ENCODE assay signal across 15 cellular contexts in genomic region chr10:126199221-126199998, GRCh38.
DNase-seq lines count a peak whose midpoint lies in the region; FAIRE-seq and TF ChIP-seq lines count a peak whose summit lies in the region.
"Had no signal": no experiment of that assay in that cellular context is flagged by ENCODE, and none has a peak within 500 bp of the region (broad histone marks: within the 10 kb centered on the region; RNA-seq: fewer than 3 reads in every experiment).

No MANE protein-coding gene starts in this region.

- no peak overlapping the region for H3K9ac ChIP-seq in kidney (ENCODE audit: low read length in 2 of 2)

- H3K4me1 ChIP-seq in osteoblast (ENCODE audit: insufficient read depth, low read length) = peaks cover 42% of the 10 kb centered on the region
- H3K4me1 ChIP-seq in Caco-2 = no peaks in the 10 kb centered on the region
- H3K4me1 ChIP-seq in kidney (ENCODE audit: control insufficient read depth in 1 of 2, insufficient read depth in 1 of 2, low read depth in 1 of 2, low read length in 2 of 2) = no peaks in the 10 kb centered on the region
- H3K4me1 ChIP-seq: lower lobe of right lung, prostate gland had no signal

- peak overlapping the region; percentile 47 for H3K4me2 ChIP-seq in osteoblast (ENCODE audit: insufficient read depth, low read length)

- no peak overlapping the region for H2AFZ ChIP-seq in osteoblast (ENCODE audit: low read length)

- no peaks in the 10 kb centered on the region for H3K36me3 ChIP-seq in bronchial epithelial cell (ENCODE audit: control insufficient read depth, insufficient read depth, low read length)
- peaks cover 11% of the 10 kb centered on the region for H3K36me3 ChIP-seq in osteoblast (ENCODE audit: insufficient read depth, low read length)
- no peaks in the 10 kb centered on the region for H3K36me3 ChIP-seq in Caco-2 (ENCODE audit: control insufficient read depth, insufficient read depth, low read length)
- H3K36me3 ChIP-seq in kidney (ENCODE audit: control insufficient read depth in 1 of 2, insufficient read depth in 2 of 2, low read length in 2 of 2) = no peaks in the 10 kb centered on the region
- H3K36me3 ChIP-seq: lower lobe of right lung, prostate gland had no signal

- FAIRE-seq in bronchial epithelial cell (lab: Jason Lieb, UNC) (no peak), kidney (lab: Jason Lieb, UNC) (no peak)

- H3K9me3 ChIP-seq in osteoblast (ENCODE audit: low read depth, low read length) = no peaks in the 10 kb centered on the region
- no peaks in the 10 kb centered on the region for H3K9me3 ChIP-seq in Caco-2
- H3K9me3 ChIP-seq in kidney (ENCODE audit: control insufficient read depth in 1 of 2, low read length in 2 of 2) = no peaks in the 10 kb centered on the region
- H3K9me3 ChIP-seq: lower lobe of right lung, prostate gland had no signal

- POLR2A ChIA-PET in Caco-2 (lab: Charles Lee) = no interaction called here

- H3K4me1 Mint-ChIP-seq in Caco-2 (ENCODE audit: low read depth, unreplicated experiment) (no peaks in the 10 kb centered on the region), immature natural killer cell (no peaks in the 10 kb centered on the region)
- H3K4me1 Mint-ChIP-seq: activated CD4-positive, alpha-beta T cell treated with anti-CD3 and anti-CD28 coated beads for 36 hours had no signal

- peaks cover 36% of the 10 kb centered on the region for H3K79me2 ChIP-seq in osteoblast (ENCODE audit: insufficient read depth, low read length)

- intact Hi-C loops in Caco-2 (cut with micrococcal nuclease; ENCODE audit: unreplicated experiment) = no loop called here
- intact Hi-C loops in kidney (cut with DNase I) = no loop called here

- no peak overlapping the region for H3K4me3 Mint-ChIP-seq in Caco-2 (ENCODE audit: unreplicated experiment)
- H3K4me3 Mint-ChIP-seq in immature natural killer cell = no peak overlapping the region
- H3K4me3 Mint-ChIP-seq: activated CD4-positive, alpha-beta T cell treated with anti-CD3 and anti-CD28 coated beads for 36 hours; activated T-helper 17 cell treated with anti-CD3 and anti-CD28 coated beads, Interleukin-2, amount 50 U/mL, for 72 hours; IgD-negative memory B cell; type B pancreatic cell had no signal

- no peaks in the 10 kb centered on the region for H3K27me3 ChIP-seq in bronchial epithelial cell (ENCODE audit: control insufficient read depth, insufficient read depth, low read length)
- H3K27me3 ChIP-seq in osteoblast (ENCODE audit: insufficient read depth, low read length) = no peaks in the 10 kb centered on the region
- H3K27me3 ChIP-seq in Caco-2 (replicated peaks; ENCODE audit: control insufficient read depth, insufficient read depth, low read length) = no peaks in the 10 kb centered on the region

- TF ChIP-seq CTCF in bronchial epithelial cell (IDR thresholded peaks at IDR 0.05; ENCODE audit: insufficient read depth, low read length, severe bottlenecking) (no peak), osteoblast (IDR thresholded peaks at IDR 0.05; ENCODE audit: extremely low read depth, low read depth, low read length) (no peak), Caco-2 (IDR thresholded peaks at IDR 0.05; ENCODE audit: insufficient read depth in 1 of 2, low read depth in 1 of 2, low read length in 1 of 2, severe bottlenecking in 1 of 2, unreplicated experiment in 1 of 2) (no peak), kidney (IDR thresholded peaks at IDR 0.05; ENCODE audit: borderline replicate concordance, extremely low read depth, insufficient read depth) (no peak)

- no peaks in the 10 kb centered on the region for H4K20me1 ChIP-seq in osteoblast (ENCODE audit: insufficient read depth, low read length)

- peak overlapping the region; percentile 95 for H3K27ac ChIP-seq in osteoblast (ENCODE audit: low read depth, low read length)
- no peak overlapping the region for H3K27ac ChIP-seq in kidney (ENCODE audit: low read depth in 2 of 2, low read length in 2 of 2)
- H3K27ac ChIP-seq: lower lobe of right lung, prostate gland had no signal

- no TSS peak for BruUV-seq in Caco-2 (replicated peaks; lab: Mats Ljungman, UMichigan)

- H3K27me3 Mint-ChIP-seq in Caco-2 (ENCODE audit: insufficient read depth, unreplicated experiment) = peaks cover 16% of the 10 kb centered on the region
- H3K27me3 Mint-ChIP-seq in immature natural killer cell (ENCODE audit: low read depth in 3 of 3) = peaks cover 0 to 4% (median 3%) of the 10 kb centered on the region in 3 donors
- H3K27me3 Mint-ChIP-seq: activated CD4-positive, alpha-beta T cell treated with anti-CD3 and anti-CD28 coated beads for 36 hours; activated T-helper 17 cell treated with anti-CD3 and anti-CD28 coated beads, Interleukin-2, amount 50 U/mL, for 72 hours; type B pancreatic cell had no signal

- CTCF ChIA-PET in Caco-2 (lab: Charles Lee) = interaction anchor here (0.9 kb wide), 1 partner anchor 217 kb away, joined by 3 read pairs; no protein-coding TSS in a partner anchor

- H3K27ac Mint-ChIP-seq in Caco-2 (ENCODE audit: unreplicated experiment) (no peak overlapping the region), immature natural killer cell (no peak overlapping the region)
- H3K27ac Mint-ChIP-seq: activated CD4-positive, alpha-beta T cell treated with anti-CD3 and anti-CD28 coated beads for 36 hours; activated T-helper 17 cell treated with anti-CD3 and anti-CD28 coated beads, Interleukin-2, amount 50 U/mL, for 72 hours; IgD-negative memory B cell; type B pancreatic cell had no signal

- H3K4me3 ChIP-seq in bronchial epithelial cell (ENCODE audit: low read depth, low read length) (no peak overlapping the region), osteoblast (ENCODE audit: insufficient read depth, low read length) (no peak overlapping the region), Caco-2 (ENCODE audit: low read depth, low read length) (no peak overlapping the region), kidney (ENCODE audit: low read length in 2 of 2) (no peak overlapping the region)
- H3K4me3 ChIP-seq: lower lobe of right lung, prostate gland had no signal

- H3K36me3 Mint-ChIP-seq in Caco-2 (ENCODE audit: insufficient read depth, unreplicated experiment) = no peaks in the 10 kb centered on the region
- H3K36me3 Mint-ChIP-seq in immature natural killer cell = no peaks in the 10 kb centered on the region
- H3K36me3 Mint-ChIP-seq: IgD-negative memory B cell, type B pancreatic cell had no signal

- peak; percentile 99 for DNase-seq in ELR (ENCODE audit: low read depth)
- DNase-seq in OCI-M1 (lab: John Stamatoyannopoulos, UW) = peak; percentile 95
- DNase-seq in bronchial epithelial cell (ENCODE audit: low read depth) = peak; percentile 66
- DNase-seq in osteoblast (ENCODE audit: insufficient read length, low spot score, missing footprints) = peak; percentile 92
- no peak for DNase-seq in Caco-2
- DNase-seq in NCI-H524 treated with DMSO at 0.1 percent for 48 hours (lab: John Stamatoyannopoulos, UW) = no peak
- no peak for DNase-seq in kidney
- DNase-seq in immature natural killer cell = no peak
- DNase-seq: activated CD4-positive, alpha-beta T cell treated with anti-CD3 and anti-CD28 coated beads for 36 hours; glutamatergic neuron; lower lobe of right lung had no signal

- no peaks in the 10 kb centered on the region for H3K9me3 Mint-ChIP-seq in Caco-2 (ENCODE audit: unreplicated experiment)
- no peaks in the 10 kb centered on the region for H3K9me3 Mint-ChIP-seq in immature natural killer cell
- H3K9me3 Mint-ChIP-seq: IgD-negative memory B cell, type B pancreatic cell had no signal

Comparison
In these comparisons a context has a peak if more than half of its experiments do, and no peak if none do; other contexts are left out.
1. DNase-seq: peak in ELR (single experiment), OCI-M1 (single experiment), bronchial epithelial cell (single experiment) and osteoblast (single experiment); none in Caco-2 (0 of 2), NCI-H524 treated with DMSO at 0.1 percent for 48 hours (single experiment), kidney (single experiment) and immature natural killer cell (0 of 3).